In the genomic region with DNA sequence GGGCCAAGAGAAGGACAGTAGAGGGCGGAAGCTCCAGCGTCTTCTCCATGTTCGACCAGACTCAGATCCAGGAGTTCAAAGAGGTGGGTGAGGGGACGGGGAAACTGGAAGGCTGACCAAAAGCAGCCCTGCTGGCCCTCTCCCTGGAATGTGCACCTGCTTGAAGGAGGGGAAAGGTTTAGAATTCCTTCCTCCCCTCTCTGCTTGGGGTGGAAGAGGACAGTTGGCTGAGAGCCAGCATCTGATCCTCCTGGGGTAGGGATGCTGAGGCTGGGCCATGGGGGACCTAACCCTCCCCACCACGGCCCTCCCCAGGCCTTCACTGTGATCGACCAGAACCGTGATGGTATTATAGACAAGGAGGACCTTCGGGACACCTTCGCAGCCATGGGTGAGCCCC, we compare ENCODE assay signal across 15 cellular contexts. TPM values are rescaled to one million over a fixed set of nuclear protein-coding genes. Genes with fewer than 3 reads are reported as not detected.
DNase-seq lines count a peak whose midpoint lies in the region; ATAC-seq, FAIRE-seq and TF ChIP-seq lines count a peak whose summit lies in the region.
"Had no signal": no experiment of that assay in that cellular context is flagged by ENCODE, and none has a peak within 500 bp of the region (broad histone marks: within the 10 kb centered on the region; RNA-seq: fewer than 3 reads in every experiment).

No MANE protein-coding gene starts in this region.

- no peak for FAIRE-seq in urothelium cell line (lab: Jason Lieb, UNC)

- H3K4me3 Mint-ChIP-seq in natural killer cell, result no peak overlapping the region
- H3K4me3 Mint-ChIP-seq in natural killer cell treated with Interleukin-12 subunit alpha and Interleukin-12 subunit beta and Interleukin-15 and Interleukin-18, amount 100 ng/mL, for 72 hours, result no peak overlapping the region
- no peak overlapping the region for H3K4me3 Mint-ChIP-seq in activated naive CD8-positive, alpha-beta T cell treated with anti-CD3 and anti-CD28 coated beads, Interleukin-2, amount 10 ng/mL, durations not matched to agents 7 days and 5 days
- H3K4me3 Mint-ChIP-seq in naive thymus-derived CD8-positive, alpha-beta T cell, result peak overlapping the region in 2 of 10 donors; percentile 10 to 22
- H3K4me3 Mint-ChIP-seq: stimulated activated memory B cell treated with anti-CD40 and anti-IgM and Interleukin-4, amounts not matched to agents 10 μg/mL and 1 μg/mL and 100 μg/mL, for 72 hours had no signal

- POLR2A ChIA-PET in activated naive CD8-positive, alpha-beta T cell treated with anti-CD3 and anti-CD28 coated beads, Interleukin-2, amount 10 ng/mL, durations not matched to agents 7 days and 5 days (lab: Charles Lee), result no interaction called here
- POLR2A ChIA-PET in naive thymus-derived CD8-positive, alpha-beta T cell (lab: Charles Lee), result interaction anchor here (0.5 to 8.4 kb wide), 6 partner anchors 12 to 222 kb away, joined by 3 to 166 read pairs (median 18); a partner anchor contains a TSS

- H3K9me3 Mint-ChIP-seq in natural killer cell, result no peaks in the 10 kb centered on the region
- no peaks in the 10 kb centered on the region for H3K9me3 Mint-ChIP-seq in natural killer cell treated with Interleukin-12 subunit alpha and Interleukin-12 subunit beta and Interleukin-15 and Interleukin-18, amount 100 ng/mL, for 72 hours
- H3K9me3 Mint-ChIP-seq in activated naive CD8-positive, alpha-beta T cell treated with anti-CD3 and anti-CD28 coated beads, Interleukin-2, amount 10 ng/mL, durations not matched to agents 7 days and 5 days, result no peaks in the 10 kb centered on the region
- no peaks in the 10 kb centered on the region for H3K9me3 Mint-ChIP-seq in naive thymus-derived CD8-positive, alpha-beta T cell
- H3K9me3 Mint-ChIP-seq: stimulated activated memory B cell treated with anti-CD40 and anti-IgM and Interleukin-4, amounts not matched to agents 10 μg/mL and 1 μg/mL and 100 μg/mL, for 72 hours had no signal

- intact Hi-C loops in natural killer cell (cut with micrococcal nuclease), result no loop called here

- no peak for DNase-seq in natural killer cell
- no peak for DNase-seq in natural killer cell treated with Interleukin-12 subunit alpha and Interleukin-12 subunit beta and Interleukin-15 and Interleukin-18, amount 100 ng/mL, for 72 hours (ENCODE audit: low spot score)
- DNase-seq in activated naive CD8-positive, alpha-beta T cell treated with anti-CD3 and anti-CD28 coated beads, Interleukin-2, amount 10 ng/mL, durations not matched to agents 7 days and 5 days, result no peak
- DNase-seq in naive thymus-derived CD8-positive, alpha-beta T cell, result no peak
- DNase-seq in medulla oblongata (ENCODE audit: extremely low spot score), result no peak
- no peak for DNase-seq in urothelium cell line (ENCODE audit: low spot score)
- no peak for DNase-seq in hippocampal formation (lab: John Stamatoyannopoulos, UW)
- DNase-seq: H7, KBM-7, NCI-H1105 treated with DMSO at 0.1 percent for 48 hours had no signal

- peaks cover 43 to 52% of the 10 kb centered on the region in 2 donors for H3K4me1 Mint-ChIP-seq in natural killer cell
- H3K4me1 Mint-ChIP-seq in natural killer cell treated with Interleukin-12 subunit alpha and Interleukin-12 subunit beta and Interleukin-15 and Interleukin-18, amount 100 ng/mL, for 72 hours (ENCODE audit: low read depth in 2 of 2), result peaks cover 34 to 40% of the 10 kb centered on the region in 2 donors
- peaks cover 31% of the 10 kb centered on the region for H3K4me1 Mint-ChIP-seq in activated naive CD8-positive, alpha-beta T cell treated with anti-CD3 and anti-CD28 coated beads, Interleukin-2, amount 10 ng/mL, durations not matched to agents 7 days and 5 days
- H3K4me1 Mint-ChIP-seq in naive thymus-derived CD8-positive, alpha-beta T cell, result peaks cover 31 to 60% (median 57%) of the 10 kb centered on the region in 4 donors

- no peak for ATAC-seq in natural killer cell
- ATAC-seq in natural killer cell treated with Interleukin-12 subunit alpha and Interleukin-12 subunit beta and Interleukin-15 and Interleukin-18, amount 100 ng/mL, for 72 hours, result no peak
- no peak for ATAC-seq in activated naive CD8-positive, alpha-beta T cell treated with anti-CD3 and anti-CD28 coated beads, Interleukin-2, amount 10 ng/mL, durations not matched to agents 7 days and 5 days (ENCODE audit: low read depth)
- no peak for ATAC-seq in naive thymus-derived CD8-positive, alpha-beta T cell
- ATAC-seq in HG03432 (IDR thresholded peaks at IDR 0.05; ENCODE audit: unreplicated experiment), result no peak
- ATAC-seq: heart left ventricle; right cardiac atrium; stimulated activated memory B cell treated with anti-CD40 and anti-IgM and Interleukin-4, amounts not matched to agents 10 μg/mL and 1 μg/mL and 100 μg/mL, for 72 hours had no signal

- no peak for TF ChIP-seq CTCF in natural killer cell (IDR thresholded peaks at IDR 0.05)

- H3K27me3 Mint-ChIP-seq in natural killer cell (ENCODE audit: low read depth in 2 of 2), result no peaks in the 10 kb centered on the region
- no peaks in the 10 kb centered on the region for H3K27me3 Mint-ChIP-seq in natural killer cell treated with Interleukin-12 subunit alpha and Interleukin-12 subunit beta and Interleukin-15 and Interleukin-18, amount 100 ng/mL, for 72 hours
- no peaks in the 10 kb centered on the region for H3K27me3 Mint-ChIP-seq in activated naive CD8-positive, alpha-beta T cell treated with anti-CD3 and anti-CD28 coated beads, Interleukin-2, amount 10 ng/mL, durations not matched to agents 7 days and 5 days
- H3K27me3 Mint-ChIP-seq in naive thymus-derived CD8-positive, alpha-beta T cell, result no peaks in the 10 kb centered on the region
- H3K27me3 Mint-ChIP-seq: stimulated activated memory B cell treated with anti-CD40 and anti-IgM and Interleukin-4, amounts not matched to agents 10 μg/mL and 1 μg/mL and 100 μg/mL, for 72 hours had no signal

- peak overlapping the region; percentile 21 to 100 for H3K27ac Mint-ChIP-seq in natural killer cell
- peak overlapping the region in 1 of 2 donors; percentile 68 for H3K27ac Mint-ChIP-seq in natural killer cell treated with Interleukin-12 subunit alpha and Interleukin-12 subunit beta and Interleukin-15 and Interleukin-18, amount 100 ng/mL, for 72 hours
- H3K27ac Mint-ChIP-seq in activated naive CD8-positive, alpha-beta T cell treated with anti-CD3 and anti-CD28 coated beads, Interleukin-2, amount 10 ng/mL, durations not matched to agents 7 days and 5 days, result peak overlapping the region; percentile 74
- peak overlapping the region; percentile 63 to 100 (median 100) for H3K27ac Mint-ChIP-seq in naive thymus-derived CD8-positive, alpha-beta T cell
- H3K27ac Mint-ChIP-seq: stimulated activated memory B cell treated with anti-CD40 and anti-IgM and Interleukin-4, amounts not matched to agents 10 μg/mL and 1 μg/mL and 100 μg/mL, for 72 hours had no signal

- H3K36me3 Mint-ChIP-seq in natural killer cell, result no peaks in the 10 kb centered on the region
- peaks cover 6% of the 10 kb centered on the region for H3K36me3 Mint-ChIP-seq in natural killer cell treated with Interleukin-12 subunit alpha and Interleukin-12 subunit beta and Interleukin-15 and Interleukin-18, amount 100 ng/mL, for 72 hours
- peaks cover 18% of the 10 kb centered on the region for H3K36me3 Mint-ChIP-seq in activated naive CD8-positive, alpha-beta T cell treated with anti-CD3 and anti-CD28 coated beads, Interleukin-2, amount 10 ng/mL, durations not matched to agents 7 days and 5 days
- peaks cover 0 to 15% (median 6%) of the 10 kb centered on the region in 3 donors for H3K36me3 Mint-ChIP-seq in naive thymus-derived CD8-positive, alpha-beta T cell

RNA-seq across cellular contexts. Expression of a gene that starts 1.2 kb away (rescaled TPM):
- total RNA-seq in natural killer cell, result 1 to 10 TPM; 2.9 to 8.0 (median 7.2) TPM
- total RNA-seq in natural killer cell treated with Interleukin-12 subunit alpha and Interleukin-12 subunit beta and Interleukin-15 and Interleukin-18, amount 100 ng/mL, for 72 hours, result 1 to 10 TPM in 1 of 2 donors, not detected in 1; 8.5 TPM
- total RNA-seq in activated naive CD8-positive, alpha-beta T cell treated with anti-CD3 and anti-CD28 coated beads, Interleukin-2, amount 10 ng/mL, durations not matched to agents 7 days and 5 days, result 1 to 10 TPM in 1 of 2 experiments, not detected in 1; 1.7 TPM
- total RNA-seq in naive thymus-derived CD8-positive, alpha-beta T cell, result 1 to 10 TPM in 1 of 2 experiments, not detected in 1; 1.9 TPM
- polyA plus RNA-seq in naive thymus-derived CD8-positive, alpha-beta T cell, result 1 to 10 TPM in 2 of 3 donors, not detected in 1; 1.1 to 4.2 TPM
- total RNA-seq: H7, heart left ventricle, SJSA1 had no signal
- polyA plus RNA-seq: heart left ventricle had no signal

RNA-seq across cellular contexts. Expression of a gene that starts 5.5 kb away (rescaled TPM):
- 10 to 100 TPM; 43.0 to 55.3 (median 50.2) TPM for total RNA-seq in natural killer cell
- 10 to 100 TPM; 64.0 to 99.1 TPM for total RNA-seq in natural killer cell treated with Interleukin-12 subunit alpha and Interleukin-12 subunit beta and Interleukin-15 and Interleukin-18, amount 100 ng/mL, for 72 hours
- total RNA-seq in activated naive CD8-positive, alpha-beta T cell treated with anti-CD3 and anti-CD28 coated beads, Interleukin-2, amount 10 ng/mL, durations not matched to agents 7 days and 5 days, result 10 to 100 TPM; 63.6 to 69.8 TPM
- 10 to 100 TPM; 32.9 to 36.9 TPM for total RNA-seq in naive thymus-derived CD8-positive, alpha-beta T cell
- 10 to 100 TPM in 1 of 3 donors, 1 to 10 TPM in 2; 6.6 to 10.5 (median 7.3) TPM for polyA plus RNA-seq in naive thymus-derived CD8-positive, alpha-beta T cell

RNA-seq across cellular contexts. Expression of a gene that starts 6.5 kb away (rescaled TPM):
- total RNA-seq in natural killer cell, result 100 to 1,000 TPM; 196 to 210 (median 205) TPM
- 100 to 1,000 TPM; 192 to 207 TPM for total RNA-seq in natural killer cell treated with Interleukin-12 subunit alpha and Interleukin-12 subunit beta and Interleukin-15 and Interleukin-18, amount 100 ng/mL, for 72 hours
- 100 to 1,000 TPM; 293 to 318 TPM for total RNA-seq in activated naive CD8-positive, alpha-beta T cell treated with anti-CD3 and anti-CD28 coated beads, Interleukin-2, amount 10 ng/mL, durations not matched to agents 7 days and 5 days
- 100 to 1,000 TPM; 216 to 222 TPM for total RNA-seq in naive thymus-derived CD8-positive, alpha-beta T cell
- 100 to 1,000 TPM; 178 to 249 (median 242) TPM for polyA plus RNA-seq in naive thymus-derived CD8-positive, alpha-beta T cell
- total RNA-seq: SJSA1 had no signal

RNA-seq across cellular contexts. Expression of a gene that starts 19.4 kb away (rescaled TPM):
- 1 to 10 TPM; 5.5 to 7.4 (median 7.1) TPM for total RNA-seq in natural killer cell
- 10 to 100 TPM; 10.2 to 14.7 TPM for total RNA-seq in natural killer cell treated with Interleukin-12 subunit alpha and Interleukin-12 subunit beta and Interleukin-15 and Interleukin-18, amount 100 ng/mL, for 72 hours
- total RNA-seq in activated naive CD8-positive, alpha-beta T cell treated with anti-CD3 and anti-CD28 coated beads, Interleukin-2, amount 10 ng/mL, durations not matched to agents 7 days and 5 days, result 10 to 100 TPM; 14.4 to 15.5 TPM
- 10 to 100 TPM; 12.7 to 14.3 TPM for total RNA-seq in naive thymus-derived CD8-positive, alpha-beta T cell
- 10 to 100 TPM in 1 of 3 donors, 1 to 10 TPM in 2; 6.1 to 11.7 (median 7.5) TPM for polyA plus RNA-seq in naive thymus-derived CD8-positive, alpha-beta T cell

RNA-seq across cellular contexts. Expression of a gene that starts 20.7 kb away (rescaled TPM):
- total RNA-seq in natural killer cell, result 100 to 1,000 TPM in 1 of 3 donors, 10 to 100 TPM in 2; 79.5 to 104 (median 87.7) TPM
- total RNA-seq in natural killer cell treated with Interleukin-12 subunit alpha and Interleukin-12 subunit beta and Interleukin-15 and Interleukin-18, amount 100 ng/mL, for 72 hours, result 10 to 100 TPM; 95.8 to 99.7 TPM
- 10 to 100 TPM; 71.3 to 72.5 TPM for total RNA-seq in activated naive CD8-positive, alpha-beta T cell treated with anti-CD3 and anti-CD28 coated beads, Interleukin-2, amount 10 ng/mL, durations not matched to agents 7 days and 5 days
- 10 to 100 TPM; 62.9 to 66.8 TPM for total RNA-seq in naive thymus-derived CD8-positive, alpha-beta T cell
- 10 to 100 TPM; 20.6 to 21.9 (median 21.7) TPM for polyA plus RNA-seq in naive thymus-derived CD8-positive, alpha-beta T cell
